Comparison of ENCODE assay signal across 8 cellular contexts in the genomic region with DNA sequence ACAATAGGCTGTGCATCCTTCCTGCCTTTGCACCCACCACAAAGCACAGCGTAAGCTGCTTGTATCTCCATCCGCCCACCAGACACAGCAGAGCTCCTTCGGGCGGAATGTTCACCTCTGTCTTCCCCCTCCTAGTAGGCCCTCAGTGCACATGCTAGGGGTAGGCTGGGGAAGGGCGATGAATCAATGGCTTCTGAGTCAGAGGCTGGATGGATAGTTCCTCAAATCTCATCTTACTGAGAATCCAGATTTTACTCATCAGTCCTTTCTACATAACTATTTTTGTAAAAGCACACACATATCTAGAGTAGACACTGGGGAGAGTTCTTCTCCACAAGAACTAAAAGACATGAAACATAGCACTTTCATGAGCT.
DNase-seq lines count a peak whose midpoint lies in the region; ATAC-seq and TF ChIP-seq lines count a peak whose summit lies in the region.

No MANE protein-coding gene starts in this region.

- no peak for TF ChIP-seq CTCF in CD8-positive, alpha-beta T cell (IDR thresholded peaks at IDR 0.05)

- CTCF ChIA-PET in CD8-positive, alpha-beta T cell (lab: Charles Lee), result no interaction called here

- H3K9me3 ChIP-seq in CD8-positive, alpha-beta T cell (ENCODE audit: low read length), result no peaks in the 10 kb centered on the region

- no peaks in the 10 kb centered on the region for H3K36me3 Mint-ChIP-seq in activated T-cell treated with anti-CD3 and anti-CD28 coated beads, Interleukin-2, amount 50 U/mL, for 4 hours (ENCODE audit: insufficient read depth)
- H3K36me3 Mint-ChIP-seq in CD8-positive, alpha-beta T cell, result no peaks in the 10 kb centered on the region

- POLR2A ChIA-PET in CD8-positive, alpha-beta T cell (lab: Charles Lee), result no interaction called here

- H3K27me3 Mint-ChIP-seq in activated T-cell treated with anti-CD3 and anti-CD28 coated beads, Interleukin-2, amount 50 U/mL, for 4 hours (ENCODE audit: low read depth), result peaks cover 2% of the 10 kb centered on the region
- H3K27me3 Mint-ChIP-seq in CD8-positive, alpha-beta T cell (ENCODE audit: low read depth), result no peaks in the 10 kb centered on the region

- intact Hi-C loops in posterior vena cava (cut with DNase I), result no loop called here
- intact Hi-C loops in CD8-positive, alpha-beta T cell (cut with DNase I, micrococcal nuclease), result no loop called here

- H3K27ac ChIP-seq in CD8-positive, alpha-beta T cell (ENCODE audit: low read depth, low read length), result no peak overlapping the region

- H3K4me1 Mint-ChIP-seq in activated T-cell treated with anti-CD3 and anti-CD28 coated beads, Interleukin-2, amount 50 U/mL, for 4 hours (ENCODE audit: low read depth), result peaks cover 32% of the 10 kb centered on the region
- H3K4me1 Mint-ChIP-seq in CD8-positive, alpha-beta T cell (ENCODE audit: low read depth), result no peaks in the 10 kb centered on the region

- no peaks in the 10 kb centered on the region for H3K27me3 ChIP-seq in CD8-positive, alpha-beta T cell (ENCODE audit: insufficient read depth, low read length)

- DNase-seq in activated CD4-positive, CD25-positive, alpha-beta regulatory T cell (lab: John Stamatoyannopoulos, UW), result no peak
- no peak for DNase-seq in activated T-cell treated with anti-CD3 and anti-CD28 coated beads, Interleukin-2, amount 50 U/mL, for 4 hours
- DNase-seq in posterior vena cava (ENCODE audit: low spot score) (peak; percentile 54), NCI-H2107 (lab: John Stamatoyannopoulos, UW) (no peak)
- DNase-seq in CD8-positive, alpha-beta T cell, result no peak
- DNase-seq in NK-92 treated with Interleukin-12 subunit alpha and Interleukin-12 subunit beta, amount 100 ng/mL, for 24 hours (lab: John Stamatoyannopoulos, UW), result no peak

- H3K36me3 ChIP-seq in CD8-positive, alpha-beta T cell (ENCODE audit: insufficient read depth, low read length), result no peaks in the 10 kb centered on the region

- ATAC-seq in activated CD4-positive, CD25-positive, alpha-beta regulatory T cell treated with anti-CD3 and anti-CD28 coated beads, Interleukin-2, amount 50 U/mL, for 24 hours, result peak; percentile 90 to 91
- ATAC-seq in HG02885 (IDR thresholded peaks at IDR 0.05; ENCODE audit: poor library complexity, unreplicated experiment), result peak; percentile 95
- peak; percentile 93 to 95 for ATAC-seq in activated T-cell treated with anti-CD3 and anti-CD28 coated beads, Interleukin-2, amount 50 U/mL, for 4 hours
- ATAC-seq in CD8-positive, alpha-beta T cell, result no peak

- no peak overlapping the region for H3K4me3 ChIP-seq in CD8-positive, alpha-beta T cell (ENCODE audit: low read depth, low read length)

- H3K4me3 Mint-ChIP-seq in activated T-cell treated with anti-CD3 and anti-CD28 coated beads, Interleukin-2, amount 50 U/mL, for 4 hours, result peak overlapping the region; percentile 2
- H3K4me3 Mint-ChIP-seq in CD8-positive, alpha-beta T cell, result no peak overlapping the region

- no peaks in the 10 kb centered on the region for H3K9me3 Mint-ChIP-seq in activated T-cell treated with anti-CD3 and anti-CD28 coated beads, Interleukin-2, amount 50 U/mL, for 4 hours
- no peaks in the 10 kb centered on the region for H3K9me3 Mint-ChIP-seq in CD8-positive, alpha-beta T cell

- H3K27ac Mint-ChIP-seq in CD8-positive, alpha-beta T cell, result no peak overlapping the region

- no peaks in the 10 kb centered on the region for H3K4me1 ChIP-seq in CD8-positive, alpha-beta T cell (ENCODE audit: insufficient read depth, low read length)
